In the genomic region with DNA sequence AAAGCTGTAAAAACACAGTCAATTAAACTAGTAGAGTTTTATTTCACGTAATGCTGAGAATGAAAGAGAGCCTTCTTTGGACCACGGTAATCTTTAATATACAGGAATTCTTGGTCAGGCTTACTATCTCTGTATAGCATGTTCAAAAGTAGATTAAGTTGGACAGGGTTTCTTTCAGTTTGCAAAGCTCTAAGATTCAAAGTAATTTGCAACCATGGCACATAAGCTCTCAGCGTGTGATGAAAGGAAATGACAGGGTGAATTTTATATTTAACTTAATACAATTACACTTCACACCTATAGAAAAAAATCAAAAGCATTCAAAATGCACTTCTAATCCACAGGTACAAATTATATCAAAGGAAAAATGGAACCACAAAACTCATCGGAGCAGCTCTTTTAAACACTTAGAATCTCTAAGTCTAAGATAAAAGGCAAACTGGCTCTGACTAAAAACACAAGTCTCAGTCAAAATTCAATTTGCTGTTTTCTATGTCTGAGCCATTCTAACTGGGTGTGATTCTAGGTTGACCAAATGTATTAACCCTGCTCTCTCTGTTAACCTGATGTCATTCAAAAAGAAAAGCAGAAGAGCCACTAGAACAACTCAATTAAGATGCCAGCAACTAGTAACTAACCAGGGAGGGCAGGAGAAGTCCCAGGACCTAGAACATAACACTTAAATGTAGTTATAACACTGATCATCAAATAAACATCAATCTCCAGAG, we compare ENCODE assay signal across 2 cellular contexts.
TF ChIP-seq lines count a peak whose summit lies in the region.

No MANE protein-coding gene starts in this region.

TF ChIP-seq in SK-N-SH, 30 proteins besides CTCF, POLR2A, EP300 and RAD21 (continued from another document):
- TF ChIP-seq CHD2 (IDR thresholded peaks at IDR 0.05; ENCODE audit: low read length, partially characterized antibody) (no peak), EZH2phosphoT487 (IDR thresholded peaks at IDR 0.05; ENCODE audit: borderline replicate concordance, low read depth) (no peak), GATA2 (CRISPR knock-in tag; IDR thresholded peaks at IDR 0.05) (no peak), GABPA (IDR thresholded peaks at IDR 0.05; ENCODE audit: low read depth) (no peak), MXI1 (IDR thresholded peaks at IDR 0.05; ENCODE audit: low read depth, low read length) (no peak), YY1 (IDR thresholded peaks at IDR 0.05; ENCODE audit: low read depth) (no peak), TEAD4 (IDR thresholded peaks at IDR 0.05; ENCODE audit: borderline replicate concordance, insufficient read depth) (no peak), RXRA (IDR thresholded peaks at IDR 0.05; ENCODE audit: borderline replicate concordance, low read depth) (no peak), SMC3 (IDR thresholded peaks at IDR 0.05; ENCODE audit: low read depth, low read length) (no peak), JUND (IDR thresholded peaks at IDR 0.05) (no peak), NRF1 (IDR thresholded peaks at IDR 0.05; ENCODE audit: low read depth, low read length) (no peak)
- TF ChIP-seq, protein P1, sequence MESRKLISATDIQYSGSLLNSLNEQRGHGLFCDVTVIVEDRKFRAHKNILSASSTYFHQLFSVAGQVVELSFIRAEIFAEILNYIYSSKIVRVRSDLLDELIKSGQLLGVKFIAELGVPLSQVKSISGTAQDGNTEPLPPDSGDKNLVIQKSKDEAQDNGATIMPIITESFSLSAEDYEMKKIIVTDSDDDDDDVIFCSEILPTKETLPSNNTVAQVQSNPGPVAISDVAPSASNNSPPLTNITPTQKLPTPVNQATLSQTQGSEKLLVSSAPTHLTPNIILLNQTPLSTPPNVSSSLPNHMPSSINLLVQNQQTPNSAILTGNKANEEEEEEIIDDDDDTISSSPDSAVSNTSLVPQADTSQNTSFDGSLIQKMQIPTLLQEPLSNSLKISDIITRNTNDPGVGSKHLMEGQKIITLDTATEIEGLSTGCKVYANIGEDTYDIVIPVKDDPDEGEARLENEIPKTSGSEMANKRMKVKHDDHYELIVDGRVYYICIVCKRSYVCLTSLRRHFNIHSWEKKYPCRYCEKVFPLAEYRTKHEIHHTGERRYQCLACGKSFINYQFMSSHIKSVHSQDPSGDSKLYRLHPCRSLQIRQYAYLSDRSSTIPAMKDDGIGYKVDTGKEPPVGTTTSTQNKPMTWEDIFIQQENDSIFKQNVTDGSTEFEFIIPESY (IDR thresholded peaks at IDR 0.05; ENCODE audit: borderline replicate concordance, low read depth), result no peak
- TF ChIP-seq, protein P2, sequence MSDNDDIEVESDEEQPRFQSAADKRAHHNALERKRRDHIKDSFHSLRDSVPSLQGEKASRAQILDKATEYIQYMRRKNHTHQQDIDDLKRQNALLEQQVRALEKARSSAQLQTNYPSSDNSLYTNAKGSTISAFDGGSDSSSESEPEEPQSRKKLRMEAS (IDR thresholded peaks at IDR 0.05; ENCODE audit: low read depth), result no peak
- TF ChIP-seq, protein P3, sequence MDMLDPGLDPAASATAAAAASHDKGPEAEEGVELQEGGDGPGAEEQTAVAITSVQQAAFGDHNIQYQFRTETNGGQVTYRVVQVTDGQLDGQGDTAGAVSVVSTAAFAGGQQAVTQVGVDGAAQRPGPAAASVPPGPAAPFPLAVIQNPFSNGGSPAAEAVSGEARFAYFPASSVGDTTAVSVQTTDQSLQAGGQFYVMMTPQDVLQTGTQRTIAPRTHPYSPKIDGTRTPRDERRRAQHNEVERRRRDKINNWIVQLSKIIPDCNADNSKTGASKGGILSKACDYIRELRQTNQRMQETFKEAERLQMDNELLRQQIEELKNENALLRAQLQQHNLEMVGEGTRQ (IDR thresholded peaks at IDR 0.05; ENCODE audit: borderline replicate concordance, low read depth, low read length), result no peak

TF ChIP-seq in SK-N-SH treated with all-trans-retinoic acid at 6 μM for 48 hours, 23 proteins besides CTCF, POLR2A, EP300 and RAD21 (continued from another document):
- TF ChIP-seq CREB5 (CRISPR knock-in tag; IDR thresholded peaks at IDR 0.05; ENCODE audit: low read depth) (no peak), BACH2 (CRISPR knock-in tag; IDR thresholded peaks at IDR 0.05; ENCODE audit: borderline replicate concordance) (no peak), PATZ1 (CRISPR knock-in tag; IDR thresholded peaks at IDR 0.05; ENCODE audit: borderline replicate concordance) (no peak)
